Comparison of ENCODE assay signal across 1 cellular context in genomic region chr10:16902606-16903005, GRCh38.
TF ChIP-seq lines count a peak whose summit lies in the region.

No MANE protein-coding gene starts in this region.

TF ChIP-seq in GM23338, 12 proteins besides CTCF, POLR2A, EP300 and RAD21 (continued from another document):
- no peak for TF ChIP-seq ZNF462 (CRISPR knock-in tag; IDR thresholded peaks at IDR 0.05)
- no peak for TF ChIP-seq JUNB (IDR thresholded peaks at IDR 0.05; ENCODE audit: unreplicated experiment)
- TF ChIP-seq REST (IDR thresholded peaks at IDR 0.05; ENCODE audit: unreplicated experiment): no peak
- TF ChIP-seq EZH2phosphoT487 (IDR thresholded peaks at IDR 0.05; ENCODE audit: unreplicated experiment): no peak
- TF ChIP-seq ZNF114 (CRISPR knock-in tag; IDR thresholded peaks at IDR 0.05): no peak
- TF ChIP-seq ETS1 (IDR thresholded peaks at IDR 0.05): no peak
- TF ChIP-seq NANOG (IDR thresholded peaks at IDR 0.05; ENCODE audit: borderline replicate concordance): no peak
- TF ChIP-seq CREB1 (CRISPR knock-in tag; IDR thresholded peaks at IDR 0.05; ENCODE audit: low read depth): no peak
- TF ChIP-seq STAT1 (IDR thresholded peaks at IDR 0.05; ENCODE audit: unreplicated experiment): no peak
- TF ChIP-seq EZH2 (IDR thresholded peaks at IDR 0.05; ENCODE audit: low read depth, unreplicated experiment): no peak
TF ChIP-seq in GM23338: peak in this region for 0.
